17 cellular contexts compared by ENCODE assay signal in the genomic region with DNA sequence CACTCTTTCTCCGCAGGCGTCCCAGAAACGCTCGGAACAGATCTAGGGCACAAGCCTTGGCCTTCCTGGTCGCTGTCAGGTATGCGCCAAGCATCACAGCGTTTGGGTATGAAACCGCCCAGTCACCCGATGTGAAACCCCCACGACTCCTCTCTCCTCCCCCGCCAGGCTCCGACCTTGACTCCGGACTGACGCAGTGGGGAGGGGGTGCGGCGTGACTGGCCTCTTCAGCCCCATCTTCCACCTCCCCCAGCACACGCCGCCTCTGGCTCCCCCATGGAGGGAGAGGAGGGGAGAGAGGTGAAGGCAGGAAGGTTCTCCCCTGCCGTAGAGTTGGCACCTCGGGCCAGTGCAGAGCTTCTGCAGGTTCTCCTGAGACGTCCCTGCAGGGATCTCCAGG. TPM values are rescaled to one million over a fixed set of nuclear protein-coding genes. Genes with fewer than 3 reads are reported as not detected.
A peak's percentile ranks its signal among the peaks of the same experiment; 100 is the strongest.
DNase-seq lines count a peak whose midpoint lies in the region; ATAC-seq and TF ChIP-seq lines count a peak whose summit lies in the region.
"Had no signal": no experiment of that assay in that cellular context is flagged by ENCODE, and none has a peak within 500 bp of the region (broad histone marks: within the 10 kb centered on the region; RNA-seq: fewer than 3 reads in every experiment).

No MANE protein-coding gene starts in this region.

- H3K23ac ChIP-seq in neuronal stem cell (ENCODE audit: low read depth, low read length, poor library complexity), result no peak overlapping the region

- ATAC-seq in GM23338 (no peak), GM21619 (IDR thresholded peaks at IDR 0.05; ENCODE audit: unreplicated experiment) (no peak)
- ATAC-seq: A549; CD8-positive, alpha-beta T cell had no signal

- H3K9me2 ChIP-seq in GM23338 (ENCODE audit: insufficient read depth), result no peaks in the 10 kb centered on the region

- H2BK120ac ChIP-seq in neuronal stem cell (ENCODE audit: low read depth, low read length), result no peak overlapping the region

- no peaks in the 10 kb centered on the region for H4K20me1 ChIP-seq in GM23338 (replicated peaks; ENCODE audit: insufficient read depth)
- H4K20me1 ChIP-seq: BLaER1 treated with 17β-estradiol and CSF1 and Interleukin-3, amounts not matched to agents 10 nM and 100 nM had no signal

- H2AFZ ChIP-seq in GM23338, result peak overlapping the region; percentile 18; the same call in 1 of the 2 replicates
- H2AFZ ChIP-seq in neuronal stem cell (ENCODE audit: low read length), result no peak overlapping the region

- H2BK12ac ChIP-seq in neuronal stem cell (ENCODE audit: low read length), result no peak overlapping the region

- H3K4me3 ChIP-seq in GM23338, result no peak overlapping the region
- no peak overlapping the region for H3K4me3 ChIP-seq in esophagus muscularis mucosa
- H3K4me3 ChIP-seq in neuronal stem cell (ENCODE audit: low read length in 2 of 2), result no peak overlapping the region
- H3K4me3 ChIP-seq: A549; BLaER1 treated with 17β-estradiol and CSF1 and Interleukin-3, amounts not matched to agents 10 nM and 100 nM had no signal

- no peak overlapping the region for H3K14ac ChIP-seq in neuronal stem cell (ENCODE audit: low read length)

- DNase-seq in GM23338 (ENCODE audit: low spot score) (no peak), esophagus muscularis mucosa (ENCODE audit: extremely low spot score) (peak; percentile 68), neuronal stem cell (ENCODE audit: low spot score) (no peak), NOMO-1 (lab: John Stamatoyannopoulos, UW; ENCODE audit: unreplicated experiment in 2 of 2) (no peak)
- DNase-seq: AML-193; Caco-2; Calu3; CD4-positive, alpha-beta T cell; CD8-positive, alpha-beta T cell; DMS79 treated with DMSO at 0.1 percent for 48 hours; GF-D8 had no signal

- no peaks in the 10 kb centered on the region for H3K36me3 Mint-ChIP-seq in GM23338 (ENCODE audit: low read depth)
- H3K36me3 Mint-ChIP-seq: CD8-positive, alpha-beta T cell had no signal

- H3K4me1 Mint-ChIP-seq in GM23338, result peaks cover 5% of the 10 kb centered on the region; the same call in 2 of the 3 replicates
- H3K4me1 Mint-ChIP-seq: B cell had no signal

- no peaks in the 10 kb centered on the region; the same call in 2 of the 3 replicates for H3K9me3 Mint-ChIP-seq in GM23338
- H3K9me3 Mint-ChIP-seq: CD4-positive, alpha-beta T cell; CD8-positive, alpha-beta T cell had no signal

- peak overlapping the region; percentile 43 for H2AK5ac ChIP-seq in neuronal stem cell (ENCODE audit: low read depth, low read length)

- no peaks in the 10 kb centered on the region for H3F3A ChIP-seq in GM23338 (replicated peaks; ENCODE audit: low read depth)

- H3K4me2 ChIP-seq in GM23338 (no peak overlapping the region), neuronal stem cell (ENCODE audit: insufficient read depth, low read length, poor library complexity, severe bottlenecking) (no peak overlapping the region)
- H3K4me2 ChIP-seq: A549; BLaER1 treated with 17β-estradiol and CSF1 and Interleukin-3, amounts not matched to agents 10 nM and 100 nM had no signal

- no peaks in the 10 kb centered on the region for H3K79me2 ChIP-seq in GM23338 (replicated peaks; ENCODE audit: insufficient read depth)

- no peak overlapping the region for H2BK5ac ChIP-seq in neuronal stem cell (ENCODE audit: low read length)

- H3K4ac ChIP-seq in neuronal stem cell (ENCODE audit: low read length), result no peak overlapping the region

- H3K9ac ChIP-seq in neuronal stem cell (ENCODE audit: low read depth, low read length, poor library complexity), result no peak overlapping the region
- H3K9ac ChIP-seq: BLaER1 treated with 17β-estradiol and CSF1 and Interleukin-3, amounts not matched to agents 10 nM and 100 nM had no signal

- intact Hi-C loops in esophagus muscularis mucosa (cut with DNase I), result no loop called here

- no peak overlapping the region for H4K91ac ChIP-seq in neuronal stem cell (ENCODE audit: low read depth, low read length, poor library complexity)

- TF ChIP-seq POLR2A in esophagus muscularis mucosa (IDR thresholded peaks at IDR 0.05; ENCODE audit: low read depth), result no peak

- no peak overlapping the region for H4K8ac ChIP-seq in neuronal stem cell (ENCODE audit: low read depth, low read length)

- 91% methylated on average over 20 of the region's 21 CpGs for WGBS in esophagus muscularis mucosa
- no CpG with 5 or more reads among the region's 21 CpGs for WGBS in neuronal stem cell (ENCODE audit: extremely low coverage in 2 of 2, insufficient read length in 2 of 2, insufficient replicate concordance in 1 of 2), 2 donors

- H3K9me3 ChIP-seq in esophagus muscularis mucosa, result no peaks in the 10 kb centered on the region
- H3K9me3 ChIP-seq in neuronal stem cell (replicated peaks in 1 of 2; ENCODE audit: control insufficient read depth in 2 of 2, insufficient read depth in 1 of 2, low read depth in 1 of 2, low read length in 2 of 2), result no peaks in the 10 kb centered on the region
- H3K9me3 ChIP-seq: A549; BLaER1 treated with 17β-estradiol and CSF1 and Interleukin-3, amounts not matched to agents 10 nM and 100 nM; Caco-2 had no signal

- H3K18ac ChIP-seq in neuronal stem cell (ENCODE audit: low read length), result no peak overlapping the region

- H3K27me3 Mint-ChIP-seq in GM23338 (ENCODE audit: insufficient read depth, low read depth, poor library complexity), result peaks cover 6% of the 10 kb centered on the region

- H3K27ac ChIP-seq in GM23338 (ENCODE audit: low read depth), result no peak overlapping the region
- no peak overlapping the region for H3K27ac ChIP-seq in esophagus muscularis mucosa (replicated peaks in 1 of 4)
- no peak overlapping the region for H3K27ac ChIP-seq in neuronal stem cell (replicated peaks; ENCODE audit: low read length)
- H3K27ac ChIP-seq: 22Rv1; A549; BLaER1 treated with 17β-estradiol and CSF1 and Interleukin-3, amounts not matched to agents 10 nM and 100 nM; C4-2B had no signal

- H3K36me3 ChIP-seq in GM23338 (ENCODE audit: insufficient read depth), result no peaks in the 10 kb centered on the region
- no peaks in the 10 kb centered on the region for H3K36me3 ChIP-seq in esophagus muscularis mucosa
- H3K36me3 ChIP-seq in neuronal stem cell (replicated peaks in 1 of 2; ENCODE audit: control insufficient read depth in 2 of 2, insufficient read depth in 2 of 2, low read length in 2 of 2), result no peaks in the 10 kb centered on the region
- H3K36me3 ChIP-seq: BLaER1 treated with 17β-estradiol and CSF1 and Interleukin-3, amounts not matched to agents 10 nM and 100 nM had no signal

- no peak overlapping the region for H3K27ac Mint-ChIP-seq in GM23338
- H3K27ac Mint-ChIP-seq: B cell; CD4-positive, alpha-beta T cell; CD8-positive, alpha-beta T cell had no signal

- no peak overlapping the region for H3K4me3 Mint-ChIP-seq in GM23338
- H3K4me3 Mint-ChIP-seq: B cell; CD4-positive, alpha-beta T cell; CD8-positive, alpha-beta T cell had no signal

- H2BK15ac ChIP-seq in neuronal stem cell (ENCODE audit: low read length), result peak overlapping the region; percentile 90

- no peak for TF ChIP-seq EP300 in esophagus muscularis mucosa (IDR thresholded peaks at IDR 0.05)

- H3K4me1 ChIP-seq in GM23338 (ENCODE audit: insufficient read depth) (no peaks in the 10 kb centered on the region), esophagus muscularis mucosa (no peaks in the 10 kb centered on the region), neuronal stem cell (ENCODE audit: control insufficient read depth in 2 of 2, insufficient read depth in 1 of 2, low read depth in 1 of 2, low read length in 2 of 2) (no peaks in the 10 kb centered on the region)
- H3K4me1 ChIP-seq: A549; BLaER1 treated with 17β-estradiol and CSF1 and Interleukin-3, amounts not matched to agents 10 nM and 100 nM; Caco-2 had no signal

- H3K27me3 ChIP-seq in GM23338 (ENCODE audit: insufficient read depth) (no peaks in the 10 kb centered on the region), esophagus muscularis mucosa (peaks cover 0 to 43% (median 0%) of the 10 kb centered on the region in 4 donors), neuronal stem cell (ENCODE audit: control insufficient read depth in 3 of 3, insufficient read depth in 3 of 3, low read depth in 1 of 3, low read length in 3 of 3) (peaks cover 0 to 56% (median 0%) of the 10 kb centered on the region in 3 experiments)
- H3K27me3 ChIP-seq: BLaER1 treated with 17β-estradiol and CSF1 and Interleukin-3, amounts not matched to agents 10 nM and 100 nM had no signal

- H3K79me1 ChIP-seq in neuronal stem cell (ENCODE audit: low read depth, low read length), result no peaks in the 10 kb centered on the region

- TF ChIP-seq CTCF in GM23338 (conservative IDR thresholded peaks at IDR 0.05; ENCODE audit: low read depth in 2 of 2) (no peak), esophagus muscularis mucosa (IDR thresholded peaks at IDR 0.05) (no peak)

TF ChIP-seq in GM23338, 12 proteins besides CTCF, POLR2A, EP300 and RAD21 (continues in another document):
- TF ChIP-seq NANOG (IDR thresholded peaks at IDR 0.05; ENCODE audit: borderline replicate concordance) (no peak), JUNB (IDR thresholded peaks at IDR 0.05; ENCODE audit: unreplicated experiment) (no peak)

RNA-seq across cellular contexts. Expression of gene ARHGEF7, which starts 22.0 kb away (rescaled TPM):
- 51.0 and 58.9 TPM in 2 replicates for total RNA-seq in GM23338 (2014; rRNA removed; shearing (Covaris generic))
- polyA plus RNA-seq in GM23338 (2016; fragmentation: Nextera tagmentation; extraction: Ambion mirVana), result 22.4 and 23.6 TPM in 2 replicates
- 10 to 100 TPM; 36.0 to 53.6 (median 45.1) TPM for total RNA-seq in esophagus muscularis mucosa
- polyA plus RNA-seq in neuronal stem cell (2013, experiment 1 of 2), result 43.9 TPM
- 44.8 TPM for polyA plus RNA-seq in neuronal stem cell (2013, experiment 2 of 2)
